In genomic region chr10:75235375-75236177, GRCh38 we compare ENCODE assay signal across 1 cellular context.
TF ChIP-seq lines count a peak whose summit lies in the region.

COMTD1 (minus strand) TSS chr10:75235957; CDS start chr10:75235928, 29 bp downstream.

TF ChIP-seq in HepG2, 621 proteins besides CTCF, POLR2A, EP300 and RAD21 (continued from another document and continues in another):
- TF ChIP-seq ZFX (CRISPR knock-in tag; IDR thresholded peaks at IDR 0.05; ENCODE audit: low read depth) (peak; percentile 45), ZBTB33 (CRISPR knock-in tag; IDR thresholded peaks at IDR 0.05) (peak; percentile 55; the same call in 1 of the 2 replicates), ZNF136 (CRISPR knock-in tag; IDR thresholded peaks at IDR 0.05; ENCODE audit: low read depth) (no peak), CHD4 (IDR thresholded peaks at IDR 0.05; ENCODE audit: borderline replicate concordance, low read length) (no peak), NCOR1 (IDR thresholded peaks at IDR 0.05; ENCODE audit: borderline replicate concordance, low read length) (no peak), ZBTB4 (CRISPR knock-in tag; IDR thresholded peaks at IDR 0.05; ENCODE audit: borderline replicate concordance) (peak; percentile 45; the same call in 1 of the 2 replicates), ZNF367 (CRISPR knock-in tag; IDR thresholded peaks at IDR 0.05; ENCODE audit: borderline replicate concordance) (no peak), KDM1A (CRISPR knock-in tag; IDR thresholded peaks at IDR 0.05) (no peak), ELF1 (CRISPR knock-in tag; IDR thresholded peaks at IDR 0.05) (peak; percentile 85), GPN1 (CRISPR knock-in tag; IDR thresholded peaks at IDR 0.05; ENCODE audit: borderline replicate concordance) (no peak), PLSCR1 (CRISPR knock-in tag; IDR thresholded peaks at IDR 0.05; ENCODE audit: borderline replicate concordance) (0 out of 2 replicates have a peak, but pooled peaks have one; percentile 44), ZNF777 (CRISPR knock-in tag; IDR thresholded peaks at IDR 0.05) (peak; percentile 56; the same call in 1 of the 2 replicates), JUN (CRISPR knock-in tag; IDR thresholded peaks at IDR 0.05) (no peak), TP53 (CRISPR knock-in tag; conservative IDR thresholded peaks at IDR 0.05) (no peak), ZNF446 (CRISPR knock-in tag; IDR thresholded peaks at IDR 0.05) (no peak; the same call in 1 of the 2 replicates), HNF1A (IDR thresholded peaks at IDR 0.05; ENCODE audit: low read depth) (no peak), HNF1A (CRISPR knock-in tag; IDR thresholded peaks at IDR 0.05; ENCODE audit: borderline replicate concordance) (peak; percentile 29), MAF1 (CRISPR knock-in tag; IDR thresholded peaks at IDR 0.05; ENCODE audit: borderline replicate concordance) (no peak; the same call in 1 of the 2 replicates), CERS6 (CRISPR knock-in tag; IDR thresholded peaks at IDR 0.05) (no peak), SNAI1 (CRISPR knock-in tag; IDR thresholded peaks at IDR 0.05; ENCODE audit: borderline replicate concordance) (peak; percentile 51; the same call in 1 of the 2 replicates), ZNF34 (CRISPR knock-in tag; IDR thresholded peaks at IDR 0.05; ENCODE audit: borderline replicate concordance) (peak; percentile 56; the same call in 1 of the 2 replicates), KMT2A (CRISPR knock-in tag; IDR thresholded peaks at IDR 0.05) (no peak), RBAK (CRISPR knock-in tag; IDR thresholded peaks at IDR 0.05) (no peak), POGK (CRISPR knock-in tag; conservative IDR thresholded peaks at IDR 0.05) (no peak), ZNF615 (CRISPR knock-in tag; IDR thresholded peaks at IDR 0.05; ENCODE audit: borderline replicate concordance) (no peak), IKZF1 (IDR thresholded peaks at IDR 0.05) (no peak), HNF4A (CRISPR knock-in tag; IDR thresholded peaks at IDR 0.05) (no peak), BRF2 (CRISPR knock-in tag; IDR thresholded peaks at IDR 0.05) (no peak), GATAD2A (CRISPR knock-in tag; IDR thresholded peaks at IDR 0.05) (peak; percentile 24; the same call in 1 of the 2 replicates), ZNF20 (CRISPR knock-in tag; IDR thresholded peaks at IDR 0.05) (no peak), HMGXB3 (CRISPR knock-in tag; IDR thresholded peaks at IDR 0.05; ENCODE audit: borderline replicate concordance) (no peak)
